ENCODE assay signal across 22 cellular contexts in the genomic region with DNA sequence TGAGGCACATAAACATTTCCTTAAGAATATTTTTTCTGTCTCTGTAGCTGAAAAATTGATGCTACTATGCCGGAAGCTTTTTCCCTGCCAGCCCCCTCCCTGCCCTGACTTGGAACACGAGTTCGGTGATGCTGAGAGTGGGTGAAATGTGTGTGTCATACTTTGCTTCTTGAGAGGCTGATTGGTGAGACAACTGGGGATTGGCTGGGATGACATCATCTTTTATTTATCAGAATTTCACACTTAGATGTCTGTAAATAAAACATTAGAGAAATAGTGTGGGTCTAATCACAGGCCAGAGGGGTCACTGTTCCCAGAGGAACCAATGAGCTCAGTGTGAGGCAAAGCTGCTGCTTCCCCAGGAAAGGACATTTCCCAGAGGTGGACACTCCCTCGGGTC.
"Had no signal": no experiment of that assay in that cellular context is flagged by ENCODE, and none has a peak within 500 bp of the region (broad histone marks: within the 10 kb centered on the region; RNA-seq: fewer than 3 reads in every experiment).

No MANE protein-coding gene starts in this region.

- H3K4me3 ChIP-seq: coronary artery, dorsolateral prefrontal cortex, esophagus muscularis mucosa, gastroesophageal sphincter, heart left ventricle, hepatocyte, left lung, lower lobe of right lung, mucosa of descending colon had no signal

- H3K27ac Mint-ChIP-seq: immature natural killer cell, mesothelial cell of epicardium, naive B cell had no signal

- H3K4me3 Mint-ChIP-seq: immature natural killer cell, mesothelial cell of epicardium, naive B cell had no signal

- H3K4me1 Mint-ChIP-seq: immature natural killer cell, mesothelial cell of epicardium had no signal

- H3K27me3 ChIP-seq: foreskin keratinocyte, hepatocyte had no signal

- H3K36me3 ChIP-seq: esophagus muscularis mucosa, gastroesophageal sphincter, heart left ventricle, left lung, lower lobe of right lung had no signal

- H3K4me1 ChIP-seq: esophagus muscularis mucosa, foreskin keratinocyte, gastroesophageal sphincter, heart left ventricle, left lung, lower lobe of right lung had no signal

- H3K27ac ChIP-seq: coronary artery, dorsolateral prefrontal cortex, esophagus muscularis mucosa, foreskin keratinocyte, gastroesophageal sphincter, heart left ventricle, hepatocyte, left lung, lower lobe of right lung had no signal

- ATAC-seq: foreskin keratinocyte, gastroesophageal sphincter, heart left ventricle, left lung, left ventricle myocardium superior, lower lobe of right lung, mucosa of descending colon had no signal

- DNase-seq: dermis blood vessel endothelial cell; dorsolateral prefrontal cortex; effector CD4-positive, alpha-beta T cell; effector memory CD4-positive, alpha-beta T cell; foreskin keratinocyte; heart left ventricle; hypothalamus; immature natural killer cell; islet precursor cell; kidney; kidney glomerular epithelial cell; left lung; left ventricle myocardium superior; lower lobe of right lung; mesenchymal stem cell; mucosa of descending colon; naive B cell had no signal
